In the genomic region with DNA sequence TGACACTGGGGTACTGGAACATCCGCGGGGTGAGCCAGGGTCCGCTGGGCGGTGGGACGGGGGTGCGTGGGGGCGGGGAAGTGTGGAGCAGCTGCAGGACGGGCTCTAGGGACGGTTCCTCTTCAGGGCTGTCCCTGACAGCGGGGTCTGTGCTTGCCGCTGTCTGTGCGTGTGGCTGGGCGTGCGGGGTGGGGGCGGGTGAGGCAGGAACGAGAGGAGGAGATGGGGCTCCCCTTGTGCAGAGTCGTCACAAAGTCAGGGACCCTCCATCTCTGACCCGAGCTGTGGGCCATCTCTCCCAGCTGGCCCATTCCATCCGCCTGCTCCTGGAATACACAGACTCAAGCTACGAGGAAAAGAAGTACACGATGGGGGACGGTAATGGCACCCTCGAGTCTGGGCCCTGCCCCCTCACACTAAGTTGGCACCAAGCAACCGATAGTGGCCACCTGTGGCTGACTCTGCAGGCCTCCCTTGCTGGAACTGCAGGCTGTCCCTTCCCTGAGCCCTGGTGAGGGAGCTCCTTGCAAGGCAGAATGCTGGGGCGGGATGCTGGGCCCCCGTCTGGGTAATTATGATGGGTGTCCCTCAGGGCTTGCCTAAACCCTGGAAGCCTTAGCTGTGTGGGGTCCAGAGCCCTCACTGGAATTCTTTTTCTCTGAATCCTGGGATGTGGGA, we compare ENCODE assay signal across 6 cellular contexts. TPM values are rescaled to one million over a fixed set of nuclear protein-coding genes. Genes with fewer than 3 reads are reported as not detected.
DNase-seq lines count a peak whose midpoint lies in the region; ATAC-seq and TF ChIP-seq lines count a peak whose summit lies in the region.

No MANE protein-coding gene starts in this region.

- TF ChIP-seq CTCF in activated B cell treated with CpG ODN at 0.5 μM for 24 hours (IDR thresholded peaks at IDR 0.05), result no peak
- no peak for TF ChIP-seq CTCF in lower leg skin (IDR thresholded peaks at IDR 0.05)

- no peaks in the 10 kb centered on the region; a peak in 1 of 22 replicates for H3K36me3 ChIP-seq in BLaER1 treated with 17β-estradiol and CSF1 and Interleukin-3, amounts not matched to agents 10 nM and 100 nM

- peak; percentile 50 for ATAC-seq in activated B cell treated with CpG ODN at 0.5 μM for 24 hours (ENCODE audit: low read depth)
- no peak for ATAC-seq in HG02759 (IDR thresholded peaks at IDR 0.05; ENCODE audit: unreplicated experiment)

- H3K4me3 ChIP-seq in BLaER1 treated with 17β-estradiol and CSF1 and Interleukin-3, amounts not matched to agents 10 nM and 100 nM, result peak overlapping the region; percentile 34 to 64 (median 50); a peak in 19 of 20 replicates
- peak overlapping the region; percentile 14 for H3K4me3 ChIP-seq in lower leg skin (ENCODE audit: low read depth, poor library complexity, severe bottlenecking)

- peak overlapping the region in 8 of 11 experiments; percentile 28 to 65 (median 48); a peak in 15 of 22 replicates for H3K9ac ChIP-seq in BLaER1 treated with 17β-estradiol and CSF1 and Interleukin-3, amounts not matched to agents 10 nM and 100 nM

- no peaks in the 10 kb centered on the region for H3K27me3 Mint-ChIP-seq in activated B cell treated with CpG ODN at 0.5 μM for 24 hours

- no peaks in the 10 kb centered on the region; a peak in 1 of 22 replicates for H3K9me3 ChIP-seq in BLaER1 treated with 17β-estradiol and CSF1 and Interleukin-3, amounts not matched to agents 10 nM and 100 nM (replicated peaks in 1 of 11)

- H3K4me1 ChIP-seq in BLaER1 treated with 17β-estradiol and CSF1 and Interleukin-3, amounts not matched to agents 10 nM and 100 nM, result peaks cover 12 to 25% (median 18%) of the 10 kb centered on the region in 10 experiments

- H3K27ac ChIP-seq in BLaER1 treated with 17β-estradiol and CSF1 and Interleukin-3, amounts not matched to agents 10 nM and 100 nM, result no peak overlapping the region

- no peak overlapping the region for H3K27ac Mint-ChIP-seq in activated B cell treated with CpG ODN at 0.5 μM for 24 hours

- intact Hi-C loops in activated B cell treated with CpG ODN at 0.5 μM for 24 hours (cut with micrococcal nuclease) (no loop called here), lower leg skin (cut with DNase I; ENCODE audit: low total_unique reads) (no loop called here)

- H4K20me1 ChIP-seq in BLaER1 treated with 17β-estradiol and CSF1 and Interleukin-3, amounts not matched to agents 10 nM and 100 nM, result no peaks in the 10 kb centered on the region

- peak overlapping the region; percentile 70 to 92 (median 85) for H3K4me2 ChIP-seq in BLaER1 treated with 17β-estradiol and CSF1 and Interleukin-3, amounts not matched to agents 10 nM and 100 nM

- POLR2A ChIA-PET in activated B cell treated with CpG ODN at 0.5 μM for 24 hours (lab: Charles Lee), result interaction anchor here (0.7 to 1.2 kb wide), 2 partner anchors 13 to 125 kb away, joined by 3 read pairs; a partner anchor contains a TSS

- no peak for DNase-seq in activated B cell treated with CpG ODN at 0.5 μM for 24 hours
- peak in 1 of 2 donors; percentile 85 for DNase-seq in lower leg skin (ENCODE audit: low spot score in 2 of 2)
- no peak for DNase-seq in hepatic stellate cell (ENCODE audit: low spot score)
- DNase-seq in NCI-H187 (lab: John Stamatoyannopoulos, UW), result no peak

- no peak for TF ChIP-seq POLR2A in lower leg skin (IDR thresholded peaks at IDR 0.05)

- H3K36me3 Mint-ChIP-seq in activated B cell treated with CpG ODN at 0.5 μM for 24 hours (ENCODE audit: low read depth), result no peaks in the 10 kb centered on the region

- H3K27me3 ChIP-seq in BLaER1 treated with 17β-estradiol and CSF1 and Interleukin-3, amounts not matched to agents 10 nM and 100 nM, result no peaks in the 10 kb centered on the region

- no peaks in the 10 kb centered on the region for H3K9me3 Mint-ChIP-seq in activated B cell treated with CpG ODN at 0.5 μM for 24 hours

- WGBS in lower leg skin, 2 donors, result 4 to 5% methylated on average over 22 to 23 of the region's 26 CpGs

- peak overlapping the region; percentile 80 for H3K4me3 Mint-ChIP-seq in activated B cell treated with CpG ODN at 0.5 μM for 24 hours

- CTCF ChIA-PET in activated B cell treated with CpG ODN at 0.5 μM for 24 hours (lab: Charles Lee), result interaction anchor here (0.9 kb wide), 1 partner anchor 28 kb away, joined by 4 read pairs; no protein-coding TSS in a partner anchor

- peaks cover 21% of the 10 kb centered on the region for H3K4me1 Mint-ChIP-seq in activated B cell treated with CpG ODN at 0.5 μM for 24 hours

RNA-seq across cellular contexts. Expression of a gene that starts 0.4 kb away (rescaled TPM):
- 9.2 and 11.0 TPM in 2 replicates for total RNA-seq in activated B cell treated with CpG ODN at 0.5 μM for 24 hours
- total RNA-seq in lower leg skin, result 100 to 1,000 TPM in 1 of 4 donors, 10 to 100 TPM in 3; 48.1 to 183 (median 57.2) TPM

RNA-seq across cellular contexts. Expression of a gene that starts 12.4 kb away (rescaled TPM):
- total RNA-seq in activated B cell treated with CpG ODN at 0.5 μM for 24 hours (13.1 and 13.7 TPM in 2 replicates), lower leg skin (10 to 100 TPM; 13.4 to 23.3 (median 19.1) TPM)

RNA-seq across cellular contexts. Expression of a gene that starts 19.4 kb away (rescaled TPM):
- total RNA-seq in activated B cell treated with CpG ODN at 0.5 μM for 24 hours, result 22.2 and 22.4 TPM in 2 replicates
- 10 to 100 TPM in 2 of 4 donors, not detected in 2; 26.1 to 60.4 TPM for total RNA-seq in lower leg skin

RNA-seq across cellular contexts. Expression of a gene that starts 43.8 kb away (rescaled TPM):
- total RNA-seq in activated B cell treated with CpG ODN at 0.5 μM for 24 hours (0.04 TPM in 1 of 2 replicates, not detected in the other), lower leg skin (1 to 10 TPM in 3 of 4 donors, under 1 TPM in 1; 0.23 to 2.2 (median 1.5) TPM)

RNA-seq across cellular contexts. Expression of a gene that starts 48.6 kb away (rescaled TPM):
- 56.8 and 64.9 TPM in 2 replicates for total RNA-seq in activated B cell treated with CpG ODN at 0.5 μM for 24 hours
- 10 to 100 TPM; 30.9 to 62.1 (median 40.7) TPM for total RNA-seq in lower leg skin
